8 cellular contexts compared by ENCODE assay signal in the genomic region with DNA sequence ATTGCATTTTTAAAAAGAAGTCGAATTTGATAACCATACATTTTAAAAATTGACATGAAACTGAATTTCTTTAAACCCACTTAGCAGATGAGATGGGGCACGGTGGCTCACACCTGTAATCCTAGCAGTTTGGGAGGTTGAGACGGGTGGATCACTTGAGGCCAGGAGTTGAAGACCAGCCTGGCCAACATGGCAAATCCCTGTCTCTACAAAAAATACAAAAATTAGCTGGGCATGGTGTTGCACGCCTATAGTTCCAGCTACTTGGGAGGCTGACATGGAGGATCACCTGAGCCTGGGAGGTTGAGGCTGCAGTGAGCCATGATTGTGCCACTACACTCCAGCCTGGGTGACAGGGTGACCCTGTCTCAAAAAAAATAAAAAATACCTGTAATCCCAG. TPM values are rescaled to one million over a fixed set of nuclear protein-coding genes. Genes with fewer than 3 reads are reported as not detected.
"Had no signal": no experiment of that assay in that cellular context is flagged by ENCODE, and none has a peak within 500 bp of the region (broad histone marks: within the 10 kb centered on the region; RNA-seq: fewer than 3 reads in every experiment).

No MANE protein-coding gene starts in this region.

RNA-seq across cellular contexts. Expression of gene DNAJB13, which starts 34.8 kb away (rescaled TPM):
- total RNA-seq: activated CD8-positive, alpha-beta T cell treated with anti-CD3 and anti-CD28 coated beads, Interleukin-2, amount 10 ng/mL, durations not matched to agents 7 days and 5 days; breast epithelium; dermis blood vessel endothelial cell; esophagus muscularis mucosa; heart left ventricle; kidney epithelial cell; right lobe of liver; transverse colon had no signal
